Comparison of ENCODE assay signal across 12 cellular contexts in the genomic region with DNA sequence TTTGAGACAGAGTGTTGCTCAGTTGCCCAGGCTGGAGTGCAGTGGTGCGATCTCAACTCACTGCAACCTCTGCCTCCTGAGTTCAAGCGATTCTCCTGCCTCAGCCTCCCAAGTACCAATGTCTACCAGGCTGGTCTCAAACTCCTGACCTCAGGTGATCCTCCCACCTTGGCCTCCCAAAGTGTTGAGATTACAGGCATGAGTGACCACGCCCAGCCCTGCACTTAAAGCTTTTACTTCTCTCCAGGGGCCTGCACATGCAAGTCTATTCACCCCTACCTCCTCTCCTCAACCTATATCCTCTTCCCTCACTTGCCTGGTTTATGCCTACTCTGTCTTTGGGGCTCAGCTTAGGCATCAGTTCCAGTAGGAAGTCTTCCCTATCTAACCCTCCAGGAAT. TPM values are rescaled to one million over a fixed set of nuclear protein-coding genes. Genes with fewer than 3 reads are reported as not detected.
DNase-seq lines count a peak whose midpoint lies in the region; ATAC-seq lines count a peak whose summit lies in the region.
"Not testable (repeated sequence)": the region's sequence is repeated elsewhere in the genome, so short reads cannot be mapped to it uniquely, and the experiment has no call there.
"Had no signal": no experiment of that assay in that cellular context is flagged by ENCODE, and none has a peak within 500 bp of the region (broad histone marks: within the 10 kb centered on the region; RNA-seq: fewer than 3 reads in every experiment).

No MANE protein-coding gene starts in this region.

- not testable (repeated sequence) for H3K9me3 ChIP-seq in CD8-positive, alpha-beta memory T cell (ENCODE audit: low read length); effector memory CD4-positive, alpha-beta T cell (ENCODE audit: control insufficient read depth, low read length); thymus (ENCODE audit: control insufficient read depth)

- peak overlapping the region; percentile 77 to 97 (median 93) for H3K27ac Mint-ChIP-seq in CD8-positive, alpha-beta memory T cell
- peak overlapping the region; percentile 97 to 98 for H3K27ac Mint-ChIP-seq in T-cell
- peak overlapping the region; percentile 88 for H3K27ac Mint-ChIP-seq in activated CD4-positive, alpha-beta memory T cell treated with anti-CD3 and anti-CD28 coated beads for 36 hours
- H3K27ac Mint-ChIP-seq in activated T-cell treated with anti-CD3 and anti-CD28 coated beads, Interleukin-2, amount 50 U/mL, for 72 hours = peak overlapping the region; percentile 97
- peak overlapping the region; percentile 90 to 91 for H3K27ac Mint-ChIP-seq in activated naive CD4-positive, alpha-beta T cell treated with anti-CD3 and anti-CD28 coated beads, Interleukin-2, amount 50 U/mL, for 72 hours
- peak overlapping the region; percentile 89 to 91 for H3K27ac Mint-ChIP-seq in natural killer cell treated with Interleukin-12 subunit alpha and Interleukin-12 subunit beta and Interleukin-15 and Interleukin-18, amount 100 ng/mL, for 72 hours

- H3K27ac ChIP-seq in CD8-positive, alpha-beta memory T cell (ENCODE audit: low read depth, low read length) = not testable (repeated sequence)
- H3K27ac ChIP-seq in effector memory CD4-positive, alpha-beta T cell (ENCODE audit: insufficient read depth, low read length, poor library complexity, severe bottlenecking) = peak overlapping the region; percentile 78
- H3K27ac ChIP-seq in thymus (ENCODE audit: low read depth) = peak overlapping the region; percentile 91

- not testable (repeated sequence) for H3K27me3 Mint-ChIP-seq in CD8-positive, alpha-beta memory T cell; T-cell; activated CD4-positive, alpha-beta memory T cell treated with anti-CD3 and anti-CD28 coated beads for 36 hours; activated T-cell treated with anti-CD3 and anti-CD28 coated beads, Interleukin-2, amount 50 U/mL, for 72 hours (ENCODE audit: low read depth); natural killer cell treated with Interleukin-12 subunit alpha and Interleukin-12 subunit beta and Interleukin-15 and Interleukin-18, amount 100 ng/mL, for 72 hours

- not testable (repeated sequence) for H3K27me3 ChIP-seq in CD8-positive, alpha-beta memory T cell (ENCODE audit: insufficient read depth, low read length, poor library complexity, severe bottlenecking); effector memory CD4-positive, alpha-beta T cell (replicated peaks; ENCODE audit: control insufficient read depth, insufficient read depth, low read length, poor library complexity, severe bottlenecking); thymus (ENCODE audit: control insufficient read depth, insufficient read depth)

- not testable (repeated sequence) for H3K36me3 ChIP-seq in CD8-positive, alpha-beta memory T cell (ENCODE audit: insufficient read depth, low read length); effector memory CD4-positive, alpha-beta T cell (ENCODE audit: control insufficient read depth, insufficient read depth, low read length); thymus (ENCODE audit: control insufficient read depth, insufficient read depth)

- H3K4me3 Mint-ChIP-seq in CD8-positive, alpha-beta memory T cell = peak overlapping the region; percentile 60 to 84 (median 74)
- peak overlapping the region; percentile 56 to 70 (median 67) for H3K4me3 Mint-ChIP-seq in T-cell
- peak overlapping the region; percentile 63 for H3K4me3 Mint-ChIP-seq in activated CD4-positive, alpha-beta memory T cell treated with anti-CD3 and anti-CD28 coated beads for 36 hours
- H3K4me3 Mint-ChIP-seq in activated T-cell treated with anti-CD3 and anti-CD28 coated beads, Interleukin-2, amount 50 U/mL, for 72 hours = peak overlapping the region; percentile 74 to 93
- H3K4me3 Mint-ChIP-seq in natural killer cell treated with Interleukin-12 subunit alpha and Interleukin-12 subunit beta and Interleukin-15 and Interleukin-18, amount 100 ng/mL, for 72 hours = peak overlapping the region; percentile 86

- peaks cover 87 to 98% (median 95%) of the 10 kb centered on the region in 3 donors for H3K4me1 Mint-ChIP-seq in CD8-positive, alpha-beta memory T cell
- H3K4me1 Mint-ChIP-seq in T-cell = peaks cover 93 to 97% (median 94%) of the 10 kb centered on the region in 3 donors
- peaks cover 92% of the 10 kb centered on the region for H3K4me1 Mint-ChIP-seq in activated CD4-positive, alpha-beta memory T cell treated with anti-CD3 and anti-CD28 coated beads for 36 hours (ENCODE audit: low read depth)
- H3K4me1 Mint-ChIP-seq in activated T-cell treated with anti-CD3 and anti-CD28 coated beads, Interleukin-2, amount 50 U/mL, for 72 hours (ENCODE audit: low read depth) = peaks cover 96% of the 10 kb centered on the region
- H3K4me1 Mint-ChIP-seq in natural killer cell treated with Interleukin-12 subunit alpha and Interleukin-12 subunit beta and Interleukin-15 and Interleukin-18, amount 100 ng/mL, for 72 hours (ENCODE audit: low read depth in 2 of 2) = peaks cover 66 to 79% of the 10 kb centered on the region in 2 donors

- H3K9me3 Mint-ChIP-seq in CD8-positive, alpha-beta memory T cell; T-cell; activated CD4-positive, alpha-beta memory T cell treated with anti-CD3 and anti-CD28 coated beads for 36 hours; activated T-cell treated with anti-CD3 and anti-CD28 coated beads, Interleukin-2, amount 50 U/mL, for 72 hours; activated naive CD4-positive, alpha-beta T cell treated with anti-CD3 and anti-CD28 coated beads, Interleukin-2, amount 50 U/mL, for 72 hours; natural killer cell treated with Interleukin-12 subunit alpha and Interleukin-12 subunit beta and Interleukin-15 and Interleukin-18, amount 100 ng/mL, for 72 hours: not testable (repeated sequence)

- POLR2A ChIA-PET in CD8-positive, alpha-beta memory T cell (lab: Charles Lee) = interaction anchor here (0.7 to 9.9 kb wide), 4 partner anchors 12 to 95 kb away, joined by 3 to 135 read pairs (median 12); no protein-coding TSS in a partner anchor
- POLR2A ChIA-PET in T-cell (lab: Charles Lee) = interaction anchor here (0.6 to 1.5 kb wide), 8 partner anchors 8 to 1518 kb away, joined by 3 to 6 read pairs (median 4); no protein-coding TSS in a partner anchor
- POLR2A ChIA-PET in activated CD4-positive, alpha-beta memory T cell treated with anti-CD3 and anti-CD28 coated beads for 36 hours (lab: Charles Lee) = interaction anchor here (1.0 to 6.6 kb wide), 8 partner anchors 8 to 31 kb away, joined by 3 to 50 read pairs (median 6); no protein-coding TSS in a partner anchor

- H3K4me3 ChIP-seq in CD8-positive, alpha-beta memory T cell (ENCODE audit: low read length) = peak overlapping the region; percentile 31
- not testable (repeated sequence) for H3K4me3 ChIP-seq in effector memory CD4-positive, alpha-beta T cell (ENCODE audit: insufficient read depth, low read depth, low read length, poor library complexity, severe bottlenecking); thymus (ENCODE audit: low read length)

- peaks cover 96% of the 10 kb centered on the region for H3K4me1 ChIP-seq in CD8-positive, alpha-beta memory T cell (ENCODE audit: insufficient read depth, low read length)
- H3K4me1 ChIP-seq in effector memory CD4-positive, alpha-beta T cell (ENCODE audit: control insufficient read depth, insufficient read depth, low read length, poor library complexity, severe bottlenecking) = peaks cover 68% of the 10 kb centered on the region
- H3K4me1 ChIP-seq in thymus (ENCODE audit: control insufficient read depth, insufficient read depth, low read length) = peaks cover 62% of the 10 kb centered on the region

- CTCF ChIA-PET in CD8-positive, alpha-beta memory T cell (lab: Charles Lee) = interaction anchor here (1.0 to 17.8 kb wide), 11 partner anchors 14 to 368 kb away, joined by 3 to 263 read pairs (median 5); no protein-coding TSS in a partner anchor
- CTCF ChIA-PET in T-cell (lab: Charles Lee) = interaction anchor here (0.6 to 6.9 kb wide), 17 partner anchors 8 to 104 kb away, joined by 3 to 61 read pairs (median 5); partner anchors contain the start of gene FYB1 (in 1 of the 2)
- CTCF ChIA-PET in activated CD4-positive, alpha-beta memory T cell treated with anti-CD3 and anti-CD28 coated beads for 36 hours (lab: Charles Lee) = interaction anchor here (1.1 to 5.9 kb wide), 10 partner anchors 8 to 38 kb away, joined by 3 to 38 read pairs (median 9); no protein-coding TSS in a partner anchor

- not testable (repeated sequence) for ATAC-seq in T-cell (replicated peaks in 1 of 4); activated T-cell treated with anti-CD3 and anti-CD28 coated beads, Interleukin-2, amount 50 U/mL, for 72 hours (replicated peaks in 1 of 2); activated naive CD4-positive, alpha-beta T cell treated with anti-CD3 and anti-CD28 coated beads, Interleukin-2, amount 50 U/mL, for 72 hours; natural killer cell treated with Interleukin-12 subunit alpha and Interleukin-12 subunit beta and Interleukin-15 and Interleukin-18, amount 100 ng/mL, for 72 hours

- not testable (repeated sequence) for DNase-seq in CD8-positive, alpha-beta memory T cell; T-cell; activated CD4-positive, alpha-beta memory T cell treated with anti-CD3 and anti-CD28 coated beads for 36 hours; activated T-cell treated with anti-CD3 and anti-CD28 coated beads, Interleukin-2, amount 50 U/mL, for 72 hours; activated naive CD4-positive, alpha-beta T cell treated with anti-CD3 and anti-CD28 coated beads, Interleukin-2, amount 50 U/mL, for 72 hours (ENCODE audit: low spot score in 2 of 2); effector memory CD4-positive, alpha-beta T cell; natural killer cell treated with Interleukin-12 subunit alpha and Interleukin-12 subunit beta and Interleukin-15 and Interleukin-18, amount 100 ng/mL, for 72 hours (ENCODE audit: low spot score)

- intact Hi-C loops in activated CD4-positive, alpha-beta memory T cell treated with anti-CD3 and anti-CD28 coated beads for 36 hours (cut with micrococcal nuclease) = loop anchor here (10.0 kb wide), 2 partner anchors 1045 to 1225 kb away; no protein-coding TSS in a partner anchor

- 74% methylated on average over 3 of the region's 3 CpGs for WGBS in thymus

- peaks cover 0 to 43% (median 27%) of the 10 kb centered on the region in 3 donors for H3K36me3 Mint-ChIP-seq in CD8-positive, alpha-beta memory T cell
- H3K36me3 Mint-ChIP-seq in T-cell = peaks cover 39% of the 10 kb centered on the region
- not testable (repeated sequence) for H3K36me3 Mint-ChIP-seq in activated CD4-positive, alpha-beta memory T cell treated with anti-CD3 and anti-CD28 coated beads for 36 hours; activated T-cell treated with anti-CD3 and anti-CD28 coated beads, Interleukin-2, amount 50 U/mL, for 72 hours (ENCODE audit: insufficient read depth in 2 of 2); natural killer cell treated with Interleukin-12 subunit alpha and Interleukin-12 subunit beta and Interleukin-15 and Interleukin-18, amount 100 ng/mL, for 72 hours
- H3K36me3 Mint-ChIP-seq in activated naive CD4-positive, alpha-beta T cell treated with anti-CD3 and anti-CD28 coated beads, Interleukin-2, amount 50 U/mL, for 72 hours = peaks cover 7 to 11% of the 10 kb centered on the region in 2 donors

RNA-seq across cellular contexts. Expression of gene FYB1, which starts 39.8 kb away (rescaled TPM):
- 10 to 100 TPM; 75.9 to 84.2 TPM for total RNA-seq in CD8-positive, alpha-beta memory T cell
- polyA plus RNA-seq in CD8-positive, alpha-beta memory T cell = 282 TPM
- total RNA-seq in T-cell = 100 to 1,000 TPM; 372 to 769 (median 428) TPM
- 100 to 1,000 TPM; 105 to 106 TPM for total RNA-seq in activated CD4-positive, alpha-beta memory T cell treated with anti-CD3 and anti-CD28 coated beads for 36 hours
- 100 to 1,000 TPM; 127 to 131 TPM for total RNA-seq in activated T-cell treated with anti-CD3 and anti-CD28 coated beads, Interleukin-2, amount 50 U/mL, for 72 hours
- 100 to 1,000 TPM; 161 to 168 TPM for total RNA-seq in activated naive CD4-positive, alpha-beta T cell treated with anti-CD3 and anti-CD28 coated beads, Interleukin-2, amount 50 U/mL, for 72 hours
- total RNA-seq in natural killer cell treated with Interleukin-12 subunit alpha and Interleukin-12 subunit beta and Interleukin-15 and Interleukin-18, amount 100 ng/mL, for 72 hours = 10 to 100 TPM; 71.9 to 72.8 TPM
- polyA plus RNA-seq in thymus = 52.9 TPM
- total RNA-seq: A673, GM23248, H9, LHCN-M2 had no signal
